Comparison of ENCODE assay signal across 8 cellular contexts in genomic region chr14:95265106-95266094, GRCh38. TPM values are rescaled to one million over a fixed set of nuclear protein-coding genes. Genes with fewer than 3 reads are reported as not detected.
DNase-seq lines count a peak whose midpoint lies in the region; ATAC-seq and TF ChIP-seq lines count a peak whose summit lies in the region.

No MANE protein-coding gene starts in this region.

- H3K4me1 ChIP-seq in DND-41 (ENCODE audit: insufficient read depth, low read length) (peaks cover 27% of the 10 kb centered on the region), PC-9 (replicated peaks; ENCODE audit: insufficient read depth) (peaks cover 25% of the 10 kb centered on the region)

- H3K4me3 ChIP-seq in DND-41 (ENCODE audit: low read depth in 1 of 2, low read length in 2 of 2), result no peak overlapping the region
- no peak overlapping the region for H3K4me3 ChIP-seq in HL-60 (replicated peaks; ENCODE audit: insufficient read depth, low read length)
- H3K4me3 ChIP-seq in PC-9, result peak overlapping the region; percentile 19; the same call in 1 of the 2 replicates
- no peak overlapping the region for H3K4me3 ChIP-seq in astrocyte of the spinal cord (ENCODE audit: low read depth, low read length)

- POLR2A ChIA-PET in PC-9 (lab: Charles Lee; ENCODE audit: unreplicated experiment), result interaction anchor here (0.6 kb wide), 1 partner anchor 70 kb away, joined by 5 read pairs; no protein-coding TSS in a partner anchor

- TSS peak; percentile 92 for BruUV-seq in PC-9 (replicated peaks; lab: Mats Ljungman, UMichigan)

- H4K20me1 ChIP-seq in DND-41 (ENCODE audit: insufficient read depth, low read length) (no peaks in the 10 kb centered on the region), PC-9 (ENCODE audit: insufficient read depth) (no peaks in the 10 kb centered on the region)

- H2AFZ ChIP-seq in DND-41 (ENCODE audit: low read depth, low read length), result no peak overlapping the region
- H2AFZ ChIP-seq in PC-9, result 0 out of 2 replicates have a peak overlapping the region, but pooled peaks have one; percentile 46

- H3K27ac ChIP-seq in DND-41 (ENCODE audit: low read length), result no peak overlapping the region
- H3K27ac ChIP-seq in HL-60 (replicated peaks), result no peak overlapping the region
- H3K27ac ChIP-seq in PC-9, result peak overlapping the region; percentile 98

- H3K9ac ChIP-seq in DND-41 (ENCODE audit: low read depth, low read length), result no peak overlapping the region

- peak; percentile 73 for ATAC-seq in DND-41 (ENCODE audit: insufficient read depth, low read depth)
- peak; percentile 95 for ATAC-seq in GM21390 (IDR thresholded peaks at IDR 0.05; ENCODE audit: unreplicated experiment)

- no peaks in the 10 kb centered on the region for H3K36me3 ChIP-seq in DND-41 (ENCODE audit: insufficient read depth, low read length)
- no peaks in the 10 kb centered on the region for H3K36me3 ChIP-seq in PC-9 (ENCODE audit: low read depth)

- CTCF ChIA-PET in PC-9 (lab: Charles Lee), result interaction anchor here (0.5 kb wide), 1 partner anchor 113 kb away, joined by 7 read pairs; no protein-coding TSS in a partner anchor

- in situ Hi-C loops in astrocyte of the spinal cord (cut with HindIII; ENCODE audit: low sequenced_read_pairs), result no loop called here

- H3K27me3 ChIP-seq in DND-41 (ENCODE audit: insufficient read depth, low read length, poor library complexity) (no peaks in the 10 kb centered on the region), HL-60 (ENCODE audit: insufficient read depth, poor library complexity, severe bottlenecking) (no peaks in the 10 kb centered on the region), PC-9 (ENCODE audit: insufficient read depth, low read depth) (no peaks in the 10 kb centered on the region)

- H3K79me2 ChIP-seq in DND-41 (ENCODE audit: insufficient read depth, low read length), result no peaks in the 10 kb centered on the region
- peaks cover 24% of the 10 kb centered on the region for H3K79me2 ChIP-seq in PC-9 (ENCODE audit: low read depth)

- H3K4me2 ChIP-seq in DND-41 (ENCODE audit: insufficient read depth, low read length), result no peak overlapping the region
- peak overlapping the region; percentile 62 for H3K4me2 ChIP-seq in PC-9

- peaks cover 20% of the 10 kb centered on the region for H3F3A ChIP-seq in PC-9 (ENCODE audit: insufficient read depth, low read depth)

- H3K9me3 ChIP-seq in DND-41 (ENCODE audit: insufficient read depth, low read length, severe bottlenecking) (no peaks in the 10 kb centered on the region), PC-9 (ENCODE audit: insufficient read depth, low read depth) (no peaks in the 10 kb centered on the region; the same call in 1 of the 2 replicates)

- TF ChIP-seq CTCF in DND-41 (IDR thresholded peaks at IDR 0.05; ENCODE audit: borderline replicate concordance, extremely low read depth, low read length, poor library complexity, severe bottlenecking), result no peak
- TF ChIP-seq CTCF in HL-60 (IDR thresholded peaks at IDR 0.05; ENCODE audit: insufficient read depth, low read length), result no peak
- no peak for TF ChIP-seq CTCF in PC-9 (conservative IDR thresholded peaks at IDR 0.05)
- TF ChIP-seq CTCF in astrocyte of the spinal cord (IDR thresholded peaks at IDR 0.05; ENCODE audit: low read depth, low read length), result no peak

- DNase-seq in DND-41, result peak; percentile 20
- peak; percentile 52 to 65 for DNase-seq in HL-60 (ENCODE audit: low read depth in 1 of 2, low spot score in 1 of 2)
- DNase-seq in PC-9, result peak; percentile 52 to 99
- peak; percentile 96 for DNase-seq in astrocyte of the spinal cord (ENCODE audit: low read depth, low spot score)
- peak; percentile 79 for DNase-seq in left kidney (ENCODE audit: low read depth, low spot score)
- DNase-seq in stimulated activated CD8-positive, alpha-beta memory T cell treated with anti-CD3 and anti-CD28 coated beads, Interleukin-7, amount 100 ng/mL, for 48 hours (ENCODE audit: extremely low read depth in 1 of 2, low read depth in 1 of 2), result peak; percentile 9 to 41
- no peak for DNase-seq in activated CD4-positive, CD25-positive, alpha-beta regulatory T cell (lab: John Stamatoyannopoulos, UW)

- no peaks in the 10 kb centered on the region for H3K9me2 ChIP-seq in PC-9 (ENCODE audit: insufficient read depth)

- intact Hi-C loops in PC-9 (cut with micrococcal nuclease; ENCODE audit: unreplicated experiment), result loop anchor here (1.0 to 2.0 kb wide), 3 partner anchors 16 to 69 kb away; no protein-coding TSS in a partner anchor

RNA-seq across cellular contexts. Expression of gene CLMN, which starts 54.3 kb away (rescaled TPM):
- 15.8 and 18.3 TPM in 2 replicates for total RNA-seq in PC-9 (2021)

Comparison
In these comparisons a context has a peak if more than half of its experiments do, and no peak if none do; other contexts are left out.
1. DNase-seq: peak in DND-41 (single experiment), HL-60 (2 of 2), PC-9 (2 of 2), astrocyte of the spinal cord (single experiment), left kidney (single experiment) and stimulated activated CD8-positive, alpha-beta memory T cell treated with anti-CD3 and anti-CD28 coated beads, Interleukin-7, amount 100 ng/mL, for 48 hours (2 of 2); none in activated CD4-positive, CD25-positive, alpha-beta regulatory T cell (0 of 4).